16 cellular contexts compared by ENCODE assay signal in genomic region chr20:25499855-25500434, GRCh38.
DNase-seq lines count a peak whose midpoint lies in the region; ATAC-seq, FAIRE-seq and TF ChIP-seq lines count a peak whose summit lies in the region.
"Had no signal": no experiment of that assay in that cellular context is flagged by ENCODE, and none has a peak within 500 bp of the region (broad histone marks: within the 10 kb centered on the region; RNA-seq: fewer than 3 reads in every experiment).

No MANE protein-coding gene starts in this region.

- no peak overlapping the region for H2AK5ac ChIP-seq in H1 (ENCODE audit: low read depth, low read length)

- H3K4me2 ChIP-seq in HepG2 (ENCODE audit: low read depth, low read length) (no peak overlapping the region), H1 (ENCODE audit: insufficient read depth in 1 of 2, low read depth in 2 of 2, low read length in 2 of 2) (no peak overlapping the region)
- H3K4me2 ChIP-seq: PC-9 had no signal

- no peak overlapping the region for H4K91ac ChIP-seq in H1 (replicated peaks; ENCODE audit: insufficient read length, low read length)

- in situ Hi-C loops in HepG2 (cut with HindIII; ENCODE audit: extremely low pct_ligation_motif_present, low pct_unique_long_range_greater_than_20kb): no loop called here

- H3K9ac ChIP-seq in HepG2 (ENCODE audit: insufficient read depth, low read depth, low read length): no peak overlapping the region
- no peak overlapping the region for H3K9ac ChIP-seq in H1 (replicated peaks in 1 of 4; ENCODE audit: extremely low read depth in 1 of 4, low read depth in 3 of 4, low read length in 3 of 4)

- peaks cover 26 to 49% of the 10 kb centered on the region in 2 experiments for H3K36me3 ChIP-seq in HepG2 (replicated peaks in 1 of 2; ENCODE audit: control insufficient read depth in 1 of 2, insufficient read depth in 2 of 2, low read length in 2 of 2)
- H3K36me3 ChIP-seq in right lobe of liver: no peaks in the 10 kb centered on the region
- H3K36me3 ChIP-seq in H1 (ENCODE audit: control insufficient read depth in 2 of 4, insufficient read depth in 4 of 4, low read length in 3 of 4): peaks cover 2 to 7% (median 6%) of the 10 kb centered on the region in 4 experiments; a peak in 5 of 8 replicates
- no peaks in the 10 kb centered on the region for H3K36me3 ChIP-seq in uterus
- H3K36me3 ChIP-seq: HAP-1 had no signal

- no peak overlapping the region for H2BK5ac ChIP-seq in H1 (ENCODE audit: low read depth, low read length)

- no peak overlapping the region for H2BK120ac ChIP-seq in H1 (replicated peaks; ENCODE audit: low read depth, low read length)

- H3K23ac ChIP-seq in H1 (ENCODE audit: insufficient read length): no peak overlapping the region

- peak overlapping the region; percentile 39 for H3K4ac ChIP-seq in H1 (replicated peaks; ENCODE audit: insufficient read length, low read depth, low read length)

- no peak overlapping the region for H2BK20ac ChIP-seq in H1 (ENCODE audit: low read length)

- CTCF ChIA-PET in HepG2 (lab: Yijun Ruan, JAX; ENCODE audit: low intra/inter-chr PET ratio, low total read pairs): no interaction called here
- CTCF ChIA-PET in H1 (lab: Charles Lee; ENCODE audit: partially characterized antibody): interaction anchor here (0.9 to 2.6 kb wide), 7 partner anchors 9 to 190 kb away, joined by 3 to 8 read pairs (median 4); no protein-coding TSS in a partner anchor

- no peak for TF ChIP-seq CTCF in HepG2 (CRISPR knock-in tag; IDR thresholded peaks at IDR 0.05)
- no peak for TF ChIP-seq CTCF in right lobe of liver (IDR thresholded peaks at IDR 0.05)
- TF ChIP-seq CTCF in H1 (IDR thresholded peaks at IDR 0.05; ENCODE audit: control extremely low read depth in 1 of 3, insufficient read depth in 1 of 3, low read depth in 1 of 3, low read length in 3 of 3): no peak
- no peak for TF ChIP-seq CTCF in uterus (IDR thresholded peaks at IDR 0.05)

- H2BK12ac ChIP-seq in H1 (ENCODE audit: low read depth, low read length): no peak overlapping the region

- no TSS peak for BruUV-seq in HepG2 (replicated peaks; lab: Mats Ljungman, UMichigan)

- TF ChIP-seq POLR2A in HepG2 (IDR thresholded peaks at IDR 0.05; ENCODE audit: insufficient read depth in 1 of 2, low read depth in 2 of 2, low read length in 2 of 2) (no peak), right lobe of liver (IDR thresholded peaks at IDR 0.05) (no peak), H1 (IDR thresholded peaks at IDR 0.05; ENCODE audit: control extremely low read depth in 1 of 2, low read depth in 2 of 2, low read length in 2 of 2) (no peak), uterus (IDR thresholded peaks at IDR 0.05) (no peak)

- no peaks in the 10 kb centered on the region for H3K23me2 ChIP-seq in H1 (ENCODE audit: low read depth, low read length)

- no peak overlapping the region for H3K27ac ChIP-seq in HepG2 (ENCODE audit: extremely low read length, insufficient read depth, low read length)
- H3K27ac ChIP-seq in right lobe of liver: no peak overlapping the region
- no peak overlapping the region for H3K27ac ChIP-seq in H1 (ENCODE audit: low read depth, low read length)
- no peak overlapping the region for H3K27ac ChIP-seq in uterus
- H3K27ac ChIP-seq: PC-9 had no signal

- 96% methylated on average over 8 of the region's 8 CpGs for WGBS in HepG2 (ENCODE audit: low lambda C conversion rate)
- 95% methylated on average over 5 of the region's 8 CpGs for WGBS in right lobe of liver (ENCODE audit: insufficient coverage, low coverage, low lambda C conversion rate, missing lambda C conversion rate)
- 90% methylated on average over 8 of the region's 8 CpGs; no CpG with 5 or more reads in 1 of the 2 experiments for WGBS in H1 (ENCODE audit: extremely low coverage in 1 of 2, insufficient coverage in 1 of 2, insufficient read length in 1 of 2, insufficient replicate concordance in 2 of 2, low coverage in 1 of 2, low lambda C conversion rate in 2 of 2, missing lambda C conversion rate in 1 of 2), 2 experiments

- H4K20me1 ChIP-seq in HepG2 (ENCODE audit: insufficient read depth, low read length): no peaks in the 10 kb centered on the region
- H4K20me1 ChIP-seq in H1 (replicated peaks in 1 of 2; ENCODE audit: control insufficient read depth in 1 of 2, insufficient read depth in 2 of 2, low read length in 2 of 2): no peaks in the 10 kb centered on the region

- H3K79me1 ChIP-seq in H1 (ENCODE audit: low read depth, low read length): no peaks in the 10 kb centered on the region; the same call in 1 of the 2 replicates

- no peak for FAIRE-seq in HepG2 (lab: Jason Lieb, UNC)
- no peak for FAIRE-seq in H1 (lab: Jason Lieb, UNC)

- ATAC-seq in HepG2 (no peak), right lobe of liver (no peak), GM18873 (IDR thresholded peaks at IDR 0.05; ENCODE audit: low FRiP score, unreplicated experiment) (no peak)

- TF ChIP-seq RAD21 in HepG2 (CRISPR knock-in tag; IDR thresholded peaks at IDR 0.05) (no peak), H1 (IDR thresholded peaks at IDR 0.05 in 1 of 2, conservative IDR thresholded peaks at IDR 0.05 in 1 of 2; ENCODE audit: low read depth in 2 of 2, low read length in 2 of 2) (peak in 1 of 2 experiments; percentile 12; a peak in 1 of 4 replicates)

- no peaks in the 10 kb centered on the region for H3K79me2 ChIP-seq in HepG2 (ENCODE audit: insufficient read depth, low read length)
- no peaks in the 10 kb centered on the region for H3K79me2 ChIP-seq in H1 (ENCODE audit: control insufficient read depth in 1 of 2, insufficient read depth in 2 of 2, low read length in 2 of 2)

- no peak overlapping the region for H3K56ac ChIP-seq in H1 (replicated peaks; ENCODE audit: insufficient read length, low read depth, low read length)

- H2BK15ac ChIP-seq in H1 (ENCODE audit: low read length): no peak overlapping the region

- H2AFZ ChIP-seq in HepG2 (ENCODE audit: low read length) (no peak overlapping the region), H1 (ENCODE audit: low read length) (no peak overlapping the region)
- H2AFZ ChIP-seq: PC-9 had no signal

- H3K4me1 ChIP-seq in HepG2 (ENCODE audit: insufficient read depth, low read length) (no peaks in the 10 kb centered on the region), right lobe of liver (peaks cover 0 to 7% (median 0%) of the 10 kb centered on the region in 4 donors), H1 (replicated peaks in 1 of 4; ENCODE audit: control insufficient read depth in 3 of 4, insufficient read depth in 4 of 4, low read length in 3 of 4) (no peaks in the 10 kb centered on the region; a peak in 1 of 7 replicates), uterus (no peaks in the 10 kb centered on the region)
- H3K4me1 ChIP-seq: HAP-1 had no signal

- H4K5ac ChIP-seq in H1 (ENCODE audit: insufficient read length, low read depth, low read length): no peak overlapping the region

- DNase-seq in HepG2 (ENCODE audit: low spot score): no peak
- DNase-seq in right lobe of liver: no peak
- DNase-seq in NCI-H1694 treated with DMSO at 0.1 percent for 48 hours (lab: John Stamatoyannopoulos, UW): peak; percentile 29
- DNase-seq in H1 (ENCODE audit: low read depth in 1 of 2, low spot score in 2 of 2): no peak
- DNase-seq in inferior parietal cortex (ENCODE audit: extremely low spot score): no peak
- no peak for DNase-seq in uterus
- DNase-seq: C1 segment of cervical spinal cord, GF-D8, MV-4-11, NCI-H1417 treated with DMSO at 0.1 percent for 48 hours, NCI-H2081 treated with DMSO at 0.1 percent for 48 hours, NCI-H345, NCI-H526 treated with DMSO at 0.1 percent for 48 hours, PC-9 had no signal

- no peak overlapping the region for H3K18ac ChIP-seq in H1 (ENCODE audit: extremely low read depth, low read length)

- intact Hi-C loops in HepG2 (cut with micrococcal nuclease; ENCODE audit: unreplicated experiment) (loop anchor here (10.0 kb wide), 1 partner anchor 195 kb away; the partner anchor contains the start of gene ZNF337), right lobe of liver (cut with DNase I) (loop anchor here in 1 of 2 donors (10.0 kb wide), 2 partner anchors 75 kb away; no protein-coding TSS in a partner anchor), uterus (cut with DNase I; ENCODE audit: low total_unique reads) (no loop called here)

- H3K27me3 ChIP-seq in HepG2 (ENCODE audit: control insufficient read depth in 1 of 2, insufficient read depth in 2 of 2, low read length in 2 of 2) (no peaks in the 10 kb centered on the region), right lobe of liver (no peaks in the 10 kb centered on the region), H1 (replicated peaks in 1 of 4; ENCODE audit: control insufficient read depth in 3 of 4, extremely low read depth in 1 of 4, insufficient read depth in 3 of 4, low read length in 3 of 4) (no peaks in the 10 kb centered on the region), uterus (no peaks in the 10 kb centered on the region)

- TF ChIP-seq EP300 in HepG2 (IDR thresholded peaks at IDR 0.05; ENCODE audit: low read depth in 2 of 2, low read length in 2 of 2) (no peak), HepG2 (CRISPR knock-in tag; IDR thresholded peaks at IDR 0.05; ENCODE audit: borderline replicate concordance) (no peak), H1 (IDR thresholded peaks at IDR 0.05; ENCODE audit: borderline replicate concordance in 1 of 2, low read depth in 2 of 2, low read length in 2 of 2) (no peak)

- peak overlapping the region; percentile 36; the same call in 1 of the 2 replicates for H4K8ac ChIP-seq in H1 (ENCODE audit: extremely low read depth, insufficient read depth, low read length)

- H3K9me3 ChIP-seq in HepG2 (ENCODE audit: low read length) (no peaks in the 10 kb centered on the region), right lobe of liver (no peaks in the 10 kb centered on the region), H1 (ENCODE audit: insufficient read depth in 2 of 2, low read depth in 1 of 2, low read length in 1 of 2) (no peaks in the 10 kb centered on the region), uterus (no peaks in the 10 kb centered on the region)
- H3K9me3 ChIP-seq: HAP-1 had no signal

- H3K14ac ChIP-seq in H1 (ENCODE audit: insufficient read length): no peak overlapping the region

- H3K4me3 ChIP-seq in HepG2 (replicated peaks in 1 of 3; ENCODE audit: insufficient read depth in 1 of 3, low read depth in 2 of 3, low read length in 3 of 3): no peak overlapping the region
- no peak overlapping the region for H3K4me3 ChIP-seq in right lobe of liver
- H3K4me3 ChIP-seq in H1 (ENCODE audit: extremely low read depth in 1 of 4, insufficient read depth in 2 of 4, low read depth in 3 of 4, low read length in 4 of 4): no peak overlapping the region
- no peak overlapping the region for H3K4me3 ChIP-seq in uterus
- H3K4me3 ChIP-seq: HAP-1, PC-9 had no signal

- POLR2A ChIA-PET in HepG2 (lab: Yijun Ruan, JAX) (interaction anchor here (0.6 kb wide), 1 partner anchor 71 kb away, joined by 3 read pairs; no protein-coding TSS in a partner anchor), H1 (lab: Charles Lee; ENCODE audit: partially characterized antibody) (no interaction called here)

TF ChIP-seq in H1, 55 proteins besides CTCF, POLR2A, EP300 and RAD21 (continues in another document):
- TF ChIP-seq TCF12 (IDR thresholded peaks at IDR 0.05; ENCODE audit: low read depth, low read length) (no peak), SRF (IDR thresholded peaks at IDR 0.05; ENCODE audit: low read depth, low read length) (no peak), KDM1A (IDR thresholded peaks at IDR 0.05; ENCODE audit: borderline replicate concordance, low read length) (no peak), YY1 (IDR thresholded peaks at IDR 0.05; ENCODE audit: low read depth, low read length) (no peak)
